Comparison of ENCODE assay signal across 2 cellular contexts in genomic region chr14:38363217-38363616, GRCh38.
TF ChIP-seq lines count a peak whose summit lies in the region.

No MANE protein-coding gene starts in this region.

TF ChIP-seq in IMR-90, 13 proteins besides CTCF, POLR2A, EP300 and RAD21:
- no peak for TF ChIP-seq RCOR1 (IDR thresholded peaks at IDR 0.05; ENCODE audit: insufficient replicate concordance, low read length)
- TF ChIP-seq CEBPB (IDR thresholded peaks at IDR 0.05; ENCODE audit: low read depth, low read length) = peak; percentile 81

TF ChIP-seq in H1, 55 proteins besides CTCF, POLR2A, EP300 and RAD21:
- TF ChIP-seq CEBPB (IDR thresholded peaks at IDR 0.05; ENCODE audit: low read depth, low read length) (peak; percentile 82), SRF (IDR thresholded peaks at IDR 0.05; ENCODE audit: low read depth, low read length) (no peak)
TF ChIP-seq in H1: peak in this region for 1.
